Comparison of ENCODE assay signal across 17 cellular contexts in genomic region chr12:101772019-101772774, GRCh38. TPM values are rescaled to one million over a fixed set of nuclear protein-coding genes. Genes with fewer than 3 reads are reported as not detected.
DNase-seq lines count a peak whose midpoint lies in the region; ATAC-seq, FAIRE-seq and TF ChIP-seq lines count a peak whose summit lies in the region.
"Had no signal": no experiment of that assay in that cellular context is flagged by ENCODE, and none has a peak within 500 bp of the region (broad histone marks: within the 10 kb centered on the region; RNA-seq: fewer than 3 reads in every experiment).

No MANE protein-coding gene starts in this region.

- no peaks in the 10 kb centered on the region for H3K9me3 Mint-ChIP-seq in natural killer cell treated with Interleukin-12 subunit alpha and Interleukin-12 subunit beta and Interleukin-15 and Interleukin-18, amount 100 ng/mL, for 72 hours
- H3K9me3 Mint-ChIP-seq in natural killer cell, result no peaks in the 10 kb centered on the region
- no peaks in the 10 kb centered on the region for H3K9me3 Mint-ChIP-seq in CD8-positive, alpha-beta memory T cell
- H3K9me3 Mint-ChIP-seq: mesothelial cell of epicardium had no signal

- no peaks in the 10 kb centered on the region for H3K27me3 ChIP-seq in CD8-positive, alpha-beta memory T cell (ENCODE audit: insufficient read depth, low read length, poor library complexity, severe bottlenecking)
- H3K27me3 ChIP-seq: MG63 had no signal

- TF ChIP-seq POLR2A in GM12892 (IDR thresholded peaks at IDR 0.05; ENCODE audit: low read depth, low read length), result no peak

- POLR2A ChIA-PET in CD8-positive, alpha-beta memory T cell (lab: Charles Lee), result interaction anchor here (0.6 kb wide), 1 partner anchor 13 kb away, joined by 3 read pairs; no protein-coding TSS in a partner anchor

- no peak overlapping the region for H3K27ac ChIP-seq in CD8-positive, alpha-beta memory T cell (ENCODE audit: low read depth, low read length)
- H3K27ac ChIP-seq: GM23248, parathyroid adenoma had no signal

- H3K9me3 ChIP-seq in CD8-positive, alpha-beta memory T cell (ENCODE audit: low read length), result no peaks in the 10 kb centered on the region
- H3K9me3 ChIP-seq: MG63 had no signal

- TF ChIP-seq CTCF in natural killer cell (IDR thresholded peaks at IDR 0.05) (no peak), epithelial cell of esophagus (IDR thresholded peaks at IDR 0.05; ENCODE audit: insufficient read depth, low read depth, low read length, missing control alignments) (no peak)

- CTCF ChIA-PET in CD8-positive, alpha-beta memory T cell (lab: Charles Lee), result interaction anchor here (0.8 to 3.3 kb wide), 10 partner anchors 9 to 498 kb away, joined by 3 to 119 read pairs (median 6); partner anchors contain the start of genes DRAM1 and GNPTAB

- H3K4me3 ChIP-seq in epithelial cell of esophagus (ENCODE audit: low read length), result no peak overlapping the region
- H3K4me3 ChIP-seq in CD8-positive, alpha-beta memory T cell (ENCODE audit: low read length), result no peak overlapping the region
- H3K4me3 ChIP-seq: GM23248, MG63 had no signal

- DNase-seq in natural killer cell treated with Interleukin-12 subunit alpha and Interleukin-12 subunit beta and Interleukin-15 and Interleukin-18, amount 100 ng/mL, for 72 hours (ENCODE audit: low spot score), result no peak
- no peak for DNase-seq in natural killer cell
- DNase-seq in RPMI8226, result peak; percentile 87
- peak; percentile 70 for DNase-seq in epithelial cell of esophagus (ENCODE audit: low read depth)
- no peak for DNase-seq in GM12892 (ENCODE audit: insufficient read length)
- DNase-seq in CD8-positive, alpha-beta memory T cell, result no peak
- no peak for DNase-seq in stimulated activated CD4-positive, alpha-beta T cell treated with anti-CD3 and anti-CD28 coated beads, Interleukin-12 subunit alpha, Interleukin-12 subunit beta, amount 100 ng/mL, for 4 hours
- DNase-seq: DMS79; effector CD4-positive, alpha-beta T cell; foreskin melanocyte; GM23248; MG63; stimulated activated CD8-positive, alpha-beta memory T cell treated with anti-CD3 and anti-CD28 coated beads, Interleukin-4, amount 100 ng/mL, for 48 hours; T1000 had no signal

- H3K27me3 Mint-ChIP-seq in natural killer cell treated with Interleukin-12 subunit alpha and Interleukin-12 subunit beta and Interleukin-15 and Interleukin-18, amount 100 ng/mL, for 72 hours, result no peaks in the 10 kb centered on the region
- no peaks in the 10 kb centered on the region for H3K27me3 Mint-ChIP-seq in natural killer cell (ENCODE audit: low read depth in 2 of 2)
- no peaks in the 10 kb centered on the region for H3K27me3 Mint-ChIP-seq in CD8-positive, alpha-beta memory T cell

- no peaks in the 10 kb centered on the region for H3K4me1 ChIP-seq in CD8-positive, alpha-beta memory T cell (ENCODE audit: insufficient read depth, low read length)
- H3K4me1 ChIP-seq: parathyroid adenoma had no signal

- no peak for FAIRE-seq in GM12892 (lab: Jason Lieb, UNC)

- H3K36me3 ChIP-seq in CD8-positive, alpha-beta memory T cell (ENCODE audit: insufficient read depth, low read length), result peaks cover 8% of the 10 kb centered on the region
- H3K36me3 ChIP-seq: MG63 had no signal

- peak overlapping the region; percentile 51 to 75 for H3K27ac Mint-ChIP-seq in natural killer cell treated with Interleukin-12 subunit alpha and Interleukin-12 subunit beta and Interleukin-15 and Interleukin-18, amount 100 ng/mL, for 72 hours
- peak overlapping the region in 1 of 2 donors; percentile 41 for H3K27ac Mint-ChIP-seq in natural killer cell
- H3K27ac Mint-ChIP-seq in CD8-positive, alpha-beta memory T cell, result no peak overlapping the region
- H3K27ac Mint-ChIP-seq: mesothelial cell of epicardium had no signal

- peak in 1 of 2 donors; percentile 72 for ATAC-seq in natural killer cell treated with Interleukin-12 subunit alpha and Interleukin-12 subunit beta and Interleukin-15 and Interleukin-18, amount 100 ng/mL, for 72 hours
- ATAC-seq in natural killer cell (no peak), GM18519 (IDR thresholded peaks at IDR 0.05; ENCODE audit: low FRiP score, unreplicated experiment) (no peak)

- intact Hi-C loops in natural killer cell (cut with micrococcal nuclease), result loop anchor here (2.0 kb wide), 1 partner anchor 59 kb away; the partner anchor contains the start of gene GNPTAB

- peaks cover 25 to 29% of the 10 kb centered on the region in 2 donors for H3K4me1 Mint-ChIP-seq in natural killer cell treated with Interleukin-12 subunit alpha and Interleukin-12 subunit beta and Interleukin-15 and Interleukin-18, amount 100 ng/mL, for 72 hours (ENCODE audit: low read depth in 2 of 2)
- H3K4me1 Mint-ChIP-seq in natural killer cell, result peaks cover 17 to 39% of the 10 kb centered on the region in 2 donors
- H3K4me1 Mint-ChIP-seq in CD8-positive, alpha-beta memory T cell, result peaks cover 0 to 7% (median 1%) of the 10 kb centered on the region in 3 donors
- H3K4me1 Mint-ChIP-seq: mesothelial cell of epicardium had no signal

- H3K4me3 Mint-ChIP-seq in natural killer cell treated with Interleukin-12 subunit alpha and Interleukin-12 subunit beta and Interleukin-15 and Interleukin-18, amount 100 ng/mL, for 72 hours, result peak overlapping the region; percentile 6
- H3K4me3 Mint-ChIP-seq in natural killer cell, result no peak overlapping the region
- no peak overlapping the region for H3K4me3 Mint-ChIP-seq in CD8-positive, alpha-beta memory T cell
- H3K4me3 Mint-ChIP-seq: mesothelial cell of epicardium had no signal

- peaks cover 31% of the 10 kb centered on the region for H3K36me3 Mint-ChIP-seq in natural killer cell treated with Interleukin-12 subunit alpha and Interleukin-12 subunit beta and Interleukin-15 and Interleukin-18, amount 100 ng/mL, for 72 hours
- H3K36me3 Mint-ChIP-seq in natural killer cell, result peaks cover 8% of the 10 kb centered on the region
- H3K36me3 Mint-ChIP-seq in CD8-positive, alpha-beta memory T cell, result peaks cover 0 to 68% (median 23%) of the 10 kb centered on the region in 3 donors

RNA-seq across cellular contexts. Expression of gene SYCP3, which starts 32.9 kb away (rescaled TPM):
- 1 to 10 TPM; 2.4 to 2.9 TPM for total RNA-seq in natural killer cell treated with Interleukin-12 subunit alpha and Interleukin-12 subunit beta and Interleukin-15 and Interleukin-18, amount 100 ng/mL, for 72 hours
- 1 to 10 TPM; 1.4 to 3.2 (median 2.4) TPM for total RNA-seq in natural killer cell
- 1.6 TPM for polyA plus RNA-seq in GM12892 (2012; ENCODE audit: missing spikeins)
- under 1 TPM; 0.22 to 0.27 TPM for total RNA-seq in CD8-positive, alpha-beta memory T cell
- polyA plus RNA-seq in CD8-positive, alpha-beta memory T cell, result 0.14 TPM
- total RNA-seq: GM23248 had no signal

RNA-seq across cellular contexts. Expression of gene GNPTAB, which starts 58.6 kb away (rescaled TPM):
- total RNA-seq in natural killer cell treated with Interleukin-12 subunit alpha and Interleukin-12 subunit beta and Interleukin-15 and Interleukin-18, amount 100 ng/mL, for 72 hours, result 100 to 1,000 TPM; 139 to 186 TPM
- 100 to 1,000 TPM; 260 to 285 (median 262) TPM for total RNA-seq in natural killer cell
- 23.7 TPM for polyA plus RNA-seq in GM12892 (2012; ENCODE audit: missing spikeins)
- total RNA-seq in CD8-positive, alpha-beta memory T cell, result 10 to 100 TPM; 62.1 to 64.7 TPM
- 49.7 TPM for polyA plus RNA-seq in CD8-positive, alpha-beta memory T cell

Comparison
In these comparisons a context has a peak if more than half of its experiments do, and no peak if none do; other contexts are left out.
1. DNase-seq: peak in RPMI8226 (single experiment) and epithelial cell of esophagus (single experiment); none in natural killer cell treated with Interleukin-12 subunit alpha and Interleukin-12 subunit beta and Interleukin-15 and Interleukin-18, amount 100 ng/mL, for 72 hours (single experiment), natural killer cell (single experiment), GM12892 (single experiment), CD8-positive, alpha-beta memory T cell (0 of 5) and stimulated activated CD4-positive, alpha-beta T cell treated with anti-CD3 and anti-CD28 coated beads, Interleukin-12 subunit alpha, Interleukin-12 subunit beta, amount 100 ng/mL, for 4 hours (single experiment).
2. H3K27ac Mint-ChIP-seq: peak in natural killer cell treated with Interleukin-12 subunit alpha and Interleukin-12 subunit beta and Interleukin-15 and Interleukin-18, amount 100 ng/mL, for 72 hours (2 of 2); none in CD8-positive, alpha-beta memory T cell (0 of 8).